35 cellular contexts compared by ENCODE assay signal in genomic region chr18:36387296-36387695, GRCh38.
DNase-seq lines count a peak whose midpoint lies in the region; ATAC-seq, FAIRE-seq and TF ChIP-seq lines count a peak whose summit lies in the region.
"Had no signal": no experiment of that assay in that cellular context is flagged by ENCODE, and none has a peak within 500 bp of the region (broad histone marks: within the 10 kb centered on the region; RNA-seq: fewer than 3 reads in every experiment).

No MANE protein-coding gene starts in this region.

- H3K36me3 ChIP-seq in RWPE2 (ENCODE audit: low read depth), result no peaks in the 10 kb centered on the region
- H3K36me3 ChIP-seq in keratinocyte (ENCODE audit: control insufficient read depth in 2 of 2, extremely low read depth in 1 of 2, insufficient read depth in 2 of 2, low read length in 2 of 2), result no peaks in the 10 kb centered on the region
- H3K36me3 ChIP-seq: BLaER1 treated with 17β-estradiol and CSF1 and Interleukin-3, amounts not matched to agents 10 nM and 100 nM; esophagus muscularis mucosa had no signal

- ATAC-seq in RWPE2 (ENCODE audit: low read depth) (no peak), HG02981 (IDR thresholded peaks at IDR 0.05; ENCODE audit: unreplicated experiment) (no peak)
- ATAC-seq in activated naive CD8-positive, alpha-beta T cell treated with anti-CD3 and anti-CD28 coated beads, Interleukin-2, amount 50 U/mL, for 24 hours, result no peak
- ATAC-seq: activated T-cell treated with anti-CD3 and anti-CD28 coated beads, Interleukin-2, amount 50 U/mL, for 4 hours had no signal

- no peaks in the 10 kb centered on the region for H3K27me3 ChIP-seq in RWPE2 (ENCODE audit: insufficient read depth, poor library complexity, severe bottlenecking)
- H3K27me3 ChIP-seq in keratinocyte (ENCODE audit: control insufficient read depth, extremely low read depth, insufficient read depth, low read length), result no peaks in the 10 kb centered on the region
- H3K27me3 ChIP-seq: BLaER1 treated with 17β-estradiol and CSF1 and Interleukin-3, amounts not matched to agents 10 nM and 100 nM; esophagus muscularis mucosa; testis had no signal

- H3K9me3 ChIP-seq in RWPE2 (ENCODE audit: severe bottlenecking) (no peaks in the 10 kb centered on the region), keratinocyte (ENCODE audit: control insufficient read depth, low read depth, low read length) (no peaks in the 10 kb centered on the region)
- H3K9me3 ChIP-seq: BLaER1 treated with 17β-estradiol and CSF1 and Interleukin-3, amounts not matched to agents 10 nM and 100 nM; esophagus muscularis mucosa; testis had no signal

- no peak overlapping the region for H3K4me2 ChIP-seq in keratinocyte (ENCODE audit: control insufficient read depth, extremely low read depth, insufficient read depth, low read depth, low read length)
- H3K4me2 ChIP-seq: BLaER1 treated with 17β-estradiol and CSF1 and Interleukin-3, amounts not matched to agents 10 nM and 100 nM had no signal

- no peaks in the 10 kb centered on the region for H3K27me3 Mint-ChIP-seq in activated naive CD8-positive, alpha-beta T cell treated with anti-CD3 and anti-CD28 coated beads, Interleukin-2, amount 50 U/mL, for 24 hours
- no peaks in the 10 kb centered on the region for H3K27me3 Mint-ChIP-seq in mesothelial cell of epicardium (ENCODE audit: low read depth)
- H3K27me3 Mint-ChIP-seq: activated B cell treated with CpG ODN at 0.5 μM for 24 hours had no signal

- H3K9me3 Mint-ChIP-seq in activated naive CD8-positive, alpha-beta T cell treated with anti-CD3 and anti-CD28 coated beads, Interleukin-2, amount 50 U/mL, for 24 hours, result no peaks in the 10 kb centered on the region
- H3K9me3 Mint-ChIP-seq in mesothelial cell of epicardium, result no peaks in the 10 kb centered on the region
- H3K9me3 Mint-ChIP-seq: activated B cell treated with CpG ODN at 0.5 μM for 24 hours; activated naive CD8-positive, alpha-beta T cell treated with anti-CD3 and anti-CD28 coated beads, Interleukin-2, amount 10 ng/mL, durations not matched to agents 7 days and 5 days; activated T-cell treated with anti-CD3 and anti-CD28 coated beads, Interleukin-2, amount 50 U/mL, for 4 hours; endodermal cell; HFFc6; neural crest cell; stimulated activated naive CD8-positive, alpha-beta T cell treated with anti-CD3 and anti-CD28 coated beads, Interleukin-15, Interleukin-2, amounts not matched to agents 100 ng/mL and 50 ng/mL, for 24 hours had no signal

- H3K4me3 ChIP-seq in RWPE2 (ENCODE audit: severe bottlenecking) (no peak overlapping the region), keratinocyte (ENCODE audit: control insufficient read depth in 2 of 3, extremely low read depth in 1 of 3, insufficient read depth in 2 of 3, low read depth in 1 of 3, low read length in 3 of 3) (no peak overlapping the region)
- H3K4me3 ChIP-seq: BLaER1 treated with 17β-estradiol and CSF1 and Interleukin-3, amounts not matched to agents 10 nM and 100 nM; esophagus muscularis mucosa; GM23248; testis had no signal

- TF ChIP-seq CTCF in RWPE2 (IDR thresholded peaks at IDR 0.05; ENCODE audit: poor library complexity, severe bottlenecking) (no peak), keratinocyte (optimal IDR thresholded peaks at IDR 0.05 in 1 of 3, IDR thresholded peaks at IDR 0.05 in 1 of 3, conservative IDR thresholded peaks at IDR 0.05 in 1 of 3; ENCODE audit: extremely low read depth in 1 of 3, insufficient read depth in 2 of 3, low read length in 3 of 3) (no peak), mesothelial cell of epicardium (IDR thresholded peaks at IDR 0.05; ENCODE audit: unreplicated experiment) (no peak)

- no peaks in the 10 kb centered on the region for H3K36me3 Mint-ChIP-seq in activated naive CD8-positive, alpha-beta T cell treated with anti-CD3 and anti-CD28 coated beads, Interleukin-2, amount 50 U/mL, for 24 hours (ENCODE audit: low read depth)
- H3K36me3 Mint-ChIP-seq in mesothelial cell of epicardium, result no peaks in the 10 kb centered on the region
- H3K36me3 Mint-ChIP-seq: activated naive CD8-positive, alpha-beta T cell treated with anti-CD3 and anti-CD28 coated beads, Interleukin-2, amount 10 ng/mL, durations not matched to agents 7 days and 5 days had no signal

- H2AFZ ChIP-seq in keratinocyte (ENCODE audit: control insufficient read depth, low read length), result no peak overlapping the region
- H2AFZ ChIP-seq: GM23248, parathyroid adenoma had no signal

- H3K9ac ChIP-seq in keratinocyte (ENCODE audit: control insufficient read depth, extremely low read depth, insufficient read depth, low read length), result no peak overlapping the region
- H3K9ac ChIP-seq: BLaER1 treated with 17β-estradiol and CSF1 and Interleukin-3, amounts not matched to agents 10 nM and 100 nM; GM23248; parathyroid adenoma had no signal

- dilution Hi-C loops in keratinocyte (cut with MboI; ENCODE audit: extremely low pct_ligation_motif_present, low sequenced_read_pairs), result no loop called here

- DNase-seq in DMS 273 (lab: John Stamatoyannopoulos, UW; ENCODE audit: unreplicated experiment), result peak; percentile 28
- no peak for DNase-seq in DMS 273 treated with DMSO at 0.1 percent for 48 hours (lab: John Stamatoyannopoulos, UW)
- DNase-seq in COLO829 (ENCODE audit: low spot score), result peak; percentile 4
- no peak for DNase-seq in RWPE2 (ENCODE audit: low spot score)
- DNase-seq in keratinocyte (ENCODE audit: low read depth, low spot score), result no peak
- DNase-seq in activated naive CD8-positive, alpha-beta T cell treated with anti-CD3 and anti-CD28 coated beads, Interleukin-2, amount 50 U/mL, for 24 hours, result no peak
- no peak for DNase-seq in mesothelial cell of epicardium (ENCODE audit: low spot score in 2 of 2, unreplicated experiment in 2 of 2)
- DNase-seq: activated B cell treated with CpG ODN at 0.5 μM for 24 hours; activated gamma-delta T cell; activated naive CD8-positive, alpha-beta T cell treated with anti-CD3 and anti-CD28 coated beads, Interleukin-2, amount 10 ng/mL, durations not matched to agents 7 days and 5 days; activated T-cell treated with anti-CD3 and anti-CD28 coated beads, Interleukin-2, amount 50 U/mL, for 4 hours; cerebellar nuclear complex; dermis blood vessel endothelial cell; DMS79; endodermal cell; foreskin melanocyte; GDM1; GM23248; HFFc6; hippocampal formation; NCI-H526 treated with DMSO at 0.1 percent for 48 hours; SIG-M5; stimulated activated CD8-positive, alpha-beta memory T cell treated with anti-CD3 and anti-CD28 coated beads, Interleukin-4, amount 100 ng/mL, for 48 hours; SW 1271; T1000; testis had no signal

- no peaks in the 10 kb centered on the region for H4K20me1 ChIP-seq in keratinocyte (ENCODE audit: control insufficient read depth, extremely low read depth, insufficient read depth, low read length)
- H4K20me1 ChIP-seq: BLaER1 treated with 17β-estradiol and CSF1 and Interleukin-3, amounts not matched to agents 10 nM and 100 nM had no signal

- no peak overlapping the region for H3K4me3 Mint-ChIP-seq in activated naive CD8-positive, alpha-beta T cell treated with anti-CD3 and anti-CD28 coated beads, Interleukin-2, amount 50 U/mL, for 24 hours
- no peak overlapping the region for H3K4me3 Mint-ChIP-seq in mesothelial cell of epicardium
- H3K4me3 Mint-ChIP-seq: activated B cell treated with CpG ODN at 0.5 μM for 24 hours; activated naive CD8-positive, alpha-beta T cell treated with anti-CD3 and anti-CD28 coated beads, Interleukin-2, amount 10 ng/mL, durations not matched to agents 7 days and 5 days; activated T-cell treated with anti-CD3 and anti-CD28 coated beads, Interleukin-2, amount 50 U/mL, for 4 hours; endodermal cell; HFFc6; neural crest cell; stimulated activated naive CD8-positive, alpha-beta T cell treated with anti-CD3 and anti-CD28 coated beads, Interleukin-15, Interleukin-2, amounts not matched to agents 100 ng/mL and 50 ng/mL, for 24 hours had no signal

- FAIRE-seq in keratinocyte (lab: Jason Lieb, UNC), result peak; percentile 61
- FAIRE-seq: astrocyte, urothelium cell line had no signal

- H3K27ac Mint-ChIP-seq in activated naive CD8-positive, alpha-beta T cell treated with anti-CD3 and anti-CD28 coated beads, Interleukin-2, amount 50 U/mL, for 24 hours, result no peak overlapping the region
- H3K27ac Mint-ChIP-seq in mesothelial cell of epicardium, result no peak overlapping the region
- H3K27ac Mint-ChIP-seq: activated B cell treated with CpG ODN at 0.5 μM for 24 hours; activated naive CD8-positive, alpha-beta T cell treated with anti-CD3 and anti-CD28 coated beads, Interleukin-2, amount 10 ng/mL, durations not matched to agents 7 days and 5 days; endodermal cell; HFFc6; stimulated activated naive CD8-positive, alpha-beta T cell treated with anti-CD3 and anti-CD28 coated beads, Interleukin-15, Interleukin-2, amounts not matched to agents 100 ng/mL and 50 ng/mL, for 24 hours had no signal

- H3K79me2 ChIP-seq in keratinocyte (ENCODE audit: control insufficient read depth, insufficient read depth, low read length), result no peaks in the 10 kb centered on the region
- H3K79me2 ChIP-seq: parathyroid adenoma had no signal

- H3K4me1 ChIP-seq in RWPE2 (ENCODE audit: insufficient read depth, poor library complexity, severe bottlenecking) (peaks cover 16% of the 10 kb centered on the region), keratinocyte (ENCODE audit: control insufficient read depth, extremely low read depth, insufficient read depth, low read length) (peaks cover 32% of the 10 kb centered on the region)
- H3K4me1 ChIP-seq: parathyroid adenoma, testis had no signal

- no peaks in the 10 kb centered on the region for H3K4me1 Mint-ChIP-seq in activated naive CD8-positive, alpha-beta T cell treated with anti-CD3 and anti-CD28 coated beads, Interleukin-2, amount 50 U/mL, for 24 hours
- H3K4me1 Mint-ChIP-seq in mesothelial cell of epicardium, result peaks cover 27% of the 10 kb centered on the region
- H3K4me1 Mint-ChIP-seq: activated B cell treated with CpG ODN at 0.5 μM for 24 hours; activated naive CD8-positive, alpha-beta T cell treated with anti-CD3 and anti-CD28 coated beads, Interleukin-2, amount 10 ng/mL, durations not matched to agents 7 days and 5 days; endodermal cell; neural crest cell had no signal

- H3K9me1 ChIP-seq in keratinocyte (ENCODE audit: control insufficient read depth, extremely low read depth, insufficient read depth, low read length), result peaks cover 3% of the 10 kb centered on the region

- H3K27ac ChIP-seq in RWPE2 (ENCODE audit: poor library complexity, severe bottlenecking) (peak overlapping the region; percentile 43), keratinocyte (ENCODE audit: control insufficient read depth, insufficient read depth, low read length) (no peak overlapping the region)
- H3K27ac ChIP-seq: 22Rv1; BLaER1 treated with 17β-estradiol and CSF1 and Interleukin-3, amounts not matched to agents 10 nM and 100 nM; esophagus muscularis mucosa; GM23248; parathyroid adenoma; testis had no signal

Comparison
In these comparisons a context has a peak if more than half of its experiments do, and no peak if none do; other contexts are left out.
1. DNase-seq: peak in DMS 273 (single experiment) and COLO829 (single experiment); none in DMS 273 treated with DMSO at 0.1 percent for 48 hours (single experiment), RWPE2 (single experiment), keratinocyte (single experiment), activated naive CD8-positive, alpha-beta T cell treated with anti-CD3 and anti-CD28 coated beads, Interleukin-2, amount 50 U/mL, for 24 hours (single experiment) and mesothelial cell of epicardium (0 of 2).